Comparison of ENCODE assay signal across 10 cellular contexts in genomic region chr3:58048301-58048700, GRCh38. TPM values are rescaled to one million over a fixed set of nuclear protein-coding genes. Genes with fewer than 3 reads are reported as not detected.
A peak's percentile ranks its signal among the peaks of the same experiment; 100 is the strongest.
DNase-seq lines count a peak whose midpoint lies in the region; ATAC-seq and TF ChIP-seq lines count a peak whose summit lies in the region.
"Had no signal": no experiment of that assay in that cellular context is flagged by ENCODE, and none has a peak within 500 bp of the region (broad histone marks: within the 10 kb centered on the region; RNA-seq: fewer than 3 reads in every experiment).

No MANE protein-coding gene starts in this region.

- no peaks in the 10 kb centered on the region for H3K9me2 ChIP-seq in HCT116 (ENCODE audit: insufficient read depth)

- peaks cover 75% of the 10 kb centered on the region for H3K79me2 ChIP-seq in HCT116 (ENCODE audit: insufficient read depth, low read length)

- H3K36me3 Mint-ChIP-seq in glutamatergic neuron (ENCODE audit: unreplicated experiment), result no peaks in the 10 kb centered on the region

- no peak for TF ChIP-seq RAD21 in HCT116 (IDR thresholded peaks at IDR 0.05; ENCODE audit: low read depth)

- no peak overlapping the region for H2AFZ ChIP-seq in HCT116 (ENCODE audit: low read depth, low read length, poor library complexity, severe bottlenecking)

- no peaks in the 10 kb centered on the region for H3K36me3 ChIP-seq in HCT116 (ENCODE audit: control insufficient read depth in 1 of 2, insufficient read depth in 2 of 2, low read length in 2 of 2)
- no peaks in the 10 kb centered on the region for H3K36me3 ChIP-seq in adipocyte (ENCODE audit: control insufficient read depth, insufficient read depth, low read length, severe bottlenecking)
- H3K36me3 ChIP-seq in sigmoid colon, result no peaks in the 10 kb centered on the region

- TF ChIP-seq POLR2A in HCT116 (IDR thresholded peaks at IDR 0.05; ENCODE audit: borderline replicate concordance, extremely low read depth, insufficient read depth, insufficient read length), result no peak
- TF ChIP-seq POLR2A in sigmoid colon (IDR thresholded peaks at IDR 0.05), result no peak
- TF ChIP-seq POLR2A in erythroblast (IDR thresholded peaks at IDR 0.05; ENCODE audit: low read length), result no peak

- ATAC-seq in HCT116, result no peak
- ATAC-seq in right cardiac atrium, result peak; percentile 41 to 75
- no peak for ATAC-seq in GM19328 (IDR thresholded peaks at IDR 0.05; ENCODE audit: unreplicated experiment)
- ATAC-seq: activated CD4-positive, alpha-beta T cell treated with anti-CD3 and anti-CD28 coated beads for 36 hours had no signal

- no peaks in the 10 kb centered on the region for H3K9me3 Mint-ChIP-seq in glutamatergic neuron (ENCODE audit: unreplicated experiment)

- H3K27me3 Mint-ChIP-seq in glutamatergic neuron (ENCODE audit: unreplicated experiment), result no peaks in the 10 kb centered on the region
- H3K27me3 Mint-ChIP-seq: activated CD4-positive, alpha-beta T cell treated with anti-CD3 and anti-CD28 coated beads for 36 hours had no signal

- intact Hi-C loops in HCT116 (cut with micrococcal nuclease), result loop anchor here (5.0 kb wide), 1 partner anchor 451 kb away; the partner anchor contains the start of gene ARF4
- intact Hi-C loops in right cardiac atrium (cut with DNase I), result no loop called here
- intact Hi-C loops in sigmoid colon (cut with DNase I), result no loop called here

- CTCF ChIA-PET in HCT116 (lab: Charles Lee), result no interaction called here

- H3K27me3 ChIP-seq in HCT116 (ENCODE audit: insufficient read depth, low read length) (no peaks in the 10 kb centered on the region), adipocyte (replicated peaks; ENCODE audit: control insufficient read depth, insufficient read depth, low read length) (no peaks in the 10 kb centered on the region), right cardiac atrium (ENCODE audit: control insufficient read depth, insufficient read depth) (no peaks in the 10 kb centered on the region), sigmoid colon (no peaks in the 10 kb centered on the region)

- H3K9ac ChIP-seq in HCT116 (ENCODE audit: low read length), result peak overlapping the region; percentile 64
- peak overlapping the region; percentile 35 for H3K9ac ChIP-seq in adipocyte (ENCODE audit: low read length)

- no peak for TF ChIP-seq EP300 in sigmoid colon (IDR thresholded peaks at IDR 0.05)

- TF ChIP-seq CTCF in HCT116 (IDR thresholded peaks at IDR 0.05 in 2 of 3, conservative IDR thresholded peaks at IDR 0.05 in 1 of 3; ENCODE audit: borderline replicate concordance in 1 of 3, insufficient read depth in 1 of 3, low read depth in 2 of 3, low read length in 2 of 3), result no peak
- TF ChIP-seq CTCF in sigmoid colon (IDR thresholded peaks at IDR 0.05), result no peak
- no peak for TF ChIP-seq CTCF in glutamatergic neuron (IDR thresholded peaks at IDR 0.05; ENCODE audit: partially characterized antibody, unreplicated experiment)

- peaks cover 5% of the 10 kb centered on the region for H3K4me1 Mint-ChIP-seq in glutamatergic neuron (ENCODE audit: low read depth, unreplicated experiment)

- peaks cover 57 to 90% of the 10 kb centered on the region in 2 experiments for H3K4me1 ChIP-seq in HCT116 (ENCODE audit: control insufficient read depth in 1 of 2, insufficient read depth in 2 of 2, low read length in 2 of 2)
- peaks cover 73% of the 10 kb centered on the region for H3K4me1 ChIP-seq in adipocyte (ENCODE audit: control insufficient read depth, insufficient read depth, low read length)
- H3K4me1 ChIP-seq in right cardiac atrium (ENCODE audit: control insufficient read depth, insufficient read depth, low read length), result peaks cover 21% of the 10 kb centered on the region
- peaks cover 2 to 92% (median 85%) of the 10 kb centered on the region in 4 donors for H3K4me1 ChIP-seq in sigmoid colon

- H3K4me3 ChIP-seq in HCT116 (replicated peaks in 1 of 2; ENCODE audit: low read depth in 1 of 2, low read length in 2 of 2) (no peak overlapping the region; a peak in 1 of 4 replicates), adipocyte (ENCODE audit: low read length) (peak overlapping the region; percentile 2), right cardiac atrium (ENCODE audit: low read length) (no peak overlapping the region), sigmoid colon (no peak overlapping the region)

- no peaks in the 10 kb centered on the region for H3K9me3 ChIP-seq in HCT116 (ENCODE audit: control insufficient read depth in 1 of 2, insufficient read depth in 1 of 2, low read depth in 1 of 2, low read length in 2 of 2)
- H3K9me3 ChIP-seq in adipocyte (ENCODE audit: control insufficient read depth, low read length), result no peaks in the 10 kb centered on the region
- no peaks in the 10 kb centered on the region for H3K9me3 ChIP-seq in right cardiac atrium (ENCODE audit: control insufficient read depth, low read length)
- H3K9me3 ChIP-seq in sigmoid colon, result no peaks in the 10 kb centered on the region

- DNase-seq in HCT116 (ENCODE audit: low read depth, low spot score) (no peak), adipocyte (ENCODE audit: low read depth) (no peak), right cardiac atrium (peak in 2 of 3 donors; percentile 50 to 62), sigmoid colon (no peak), erythroblast (lab: John Stamatoyannopoulos, UW) (no peak), glutamatergic neuron (no peak)
- no peak for DNase-seq in stimulated activated naive CD4-positive, alpha-beta T cell treated with Interleukin-2 at 50 U/mL for 16 hours (lab: John Stamatoyannopoulos, UW)
- DNase-seq: activated CD4-positive, alpha-beta T cell treated with anti-CD3 and anti-CD28 coated beads for 36 hours; anterior cingulate cortex had no signal

- no peak overlapping the region for H3K4me3 Mint-ChIP-seq in glutamatergic neuron (ENCODE audit: unreplicated experiment)
- H3K4me3 Mint-ChIP-seq: activated CD4-positive, alpha-beta T cell treated with anti-CD3 and anti-CD28 coated beads for 36 hours had no signal

- 55% methylated on average over 4 of the region's 4 CpGs for whole genome bisulfite sequencing in right cardiac atrium
- 66% methylated on average over 4 of the region's 4 CpGs for WGBS in sigmoid colon, 2 donors

- no peaks in the 10 kb centered on the region; the same call in 1 of the 2 replicates for H4K20me1 ChIP-seq in HCT116 (ENCODE audit: insufficient read depth)

- POLR2A ChIA-PET in HCT116 (lab: Charles Lee), result interaction anchor here (1.0 kb wide), 1 partner anchor 10 kb away, joined by 3 read pairs; no protein-coding TSS in a partner anchor

- BruUV-seq in HCT116 (replicated peaks; lab: Mats Ljungman, UMichigan), result no TSS peak

- RAD21 ChIA-PET in HCT116 (lab: Charles Lee; ENCODE audit: low non-redundant PET in 1 of 2, low total read pairs in 2 of 2, uncharacterized antibody in 2 of 2, unreplicated experiment in 2 of 2), result no interaction called here

- H3K27ac ChIP-seq in HCT116 (ENCODE audit: low read depth, low read length) (peak overlapping the region; percentile 57; the same call in 1 of the 2 replicates), right cardiac atrium (ENCODE audit: low read length) (no peak overlapping the region), sigmoid colon (peak overlapping the region; percentile 76 to 93 (median 84))

- no peak overlapping the region for H3K27ac Mint-ChIP-seq in glutamatergic neuron (ENCODE audit: unreplicated experiment)
- H3K27ac Mint-ChIP-seq: activated CD4-positive, alpha-beta T cell treated with anti-CD3 and anti-CD28 coated beads for 36 hours had no signal

- H3K4me2 ChIP-seq in HCT116 (ENCODE audit: low read length), result peak overlapping the region; percentile 78

TF ChIP-seq in HCT116, 20 proteins besides CTCF, POLR2A, EP300 and RAD21 (continues in another document):
- no peak for TF ChIP-seq CBX3 (IDR thresholded peaks at IDR 0.05; ENCODE audit: low read depth)
- no peak for TF ChIP-seq YY1 (IDR thresholded peaks at IDR 0.05; ENCODE audit: extremely low read depth, insufficient replicate concordance, low read depth, low read length)
- TF ChIP-seq ZNF274 (IDR thresholded peaks at IDR 0.05; ENCODE audit: low read depth, low read length), result no peak
- no peak for TF ChIP-seq SP1 (IDR thresholded peaks at IDR 0.05; ENCODE audit: low read depth)
- TF ChIP-seq JUND (IDR thresholded peaks at IDR 0.05), result no peak
- no peak for TF ChIP-seq EZH2phosphoT487 (IDR thresholded peaks at IDR 0.05; ENCODE audit: borderline replicate concordance)
- TF ChIP-seq POLR2AphosphoS5 (IDR thresholded peaks at IDR 0.05; ENCODE audit: low read depth, low read length), result no peak
- TF ChIP-seq EZH2 (IDR thresholded peaks at IDR 0.05), result no peak
- no peak for TF ChIP-seq MAX (IDR thresholded peaks at IDR 0.05)
- no peak for TF ChIP-seq TCF7L2 (IDR thresholded peaks at IDR 0.05; ENCODE audit: borderline replicate concordance, extremely low read depth, insufficient read depth, insufficient read length)
- no peak for TF ChIP-seq CEBPB (IDR thresholded peaks at IDR 0.05; ENCODE audit: low read depth)
- no peak for TF ChIP-seq ELF1 (IDR thresholded peaks at IDR 0.05; ENCODE audit: borderline replicate concordance, low read depth)
- TF ChIP-seq EGR1 (IDR thresholded peaks at IDR 0.05; ENCODE audit: low read depth), result no peak
- no peak for TF ChIP-seq ZFX (IDR thresholded peaks at IDR 0.05)
- TF ChIP-seq SIN3A (IDR thresholded peaks at IDR 0.05; ENCODE audit: low read depth), result no peak
- no peak for TF ChIP-seq FOSL1 (IDR thresholded peaks at IDR 0.05; ENCODE audit: low read depth)

RNA-seq across cellular contexts. Expression of gene FLNB, which starts 40.1 kb away (rescaled TPM):
- total RNA-seq in HCT116 (2021; ENCODE audit: unreplicated experiment) (116 TPM), right cardiac atrium (10 to 100 TPM; 22.9 to 44.9 (median 29.0) TPM), sigmoid colon (100 to 1,000 TPM in 1 of 4 donors, 10 to 100 TPM in 3; 51.7 to 121 (median 76.7) TPM), glutamatergic neuron (ENCODE audit: unreplicated experiment) (75.4 TPM)
- 149 and 179 TPM in 2 replicates for polyA plus RNA-seq in HCT116 (2012)
- polyA plus RNA-seq in right cardiac atrium (36.9 TPM), sigmoid colon (100 to 1,000 TPM; 109 to 277 (median 121) TPM)

Comparison
In these comparisons a context has a peak if more than half of its experiments do, and no peak if none do; other contexts are left out.
1. ATAC-seq: peak in right cardiac atrium (2 of 2); none in HCT116 (single experiment) and GM19328 (single experiment).
2. DNase-seq: peak in right cardiac atrium (2 of 3); none in HCT116 (single experiment), adipocyte (single experiment), sigmoid colon (single experiment), erythroblast (0 of 2), glutamatergic neuron (single experiment) and stimulated activated naive CD4-positive, alpha-beta T cell treated with Interleukin-2 at 50 U/mL for 16 hours (single experiment).